Comparison of ENCODE assay signal across 8 cellular contexts in the genomic region with DNA sequence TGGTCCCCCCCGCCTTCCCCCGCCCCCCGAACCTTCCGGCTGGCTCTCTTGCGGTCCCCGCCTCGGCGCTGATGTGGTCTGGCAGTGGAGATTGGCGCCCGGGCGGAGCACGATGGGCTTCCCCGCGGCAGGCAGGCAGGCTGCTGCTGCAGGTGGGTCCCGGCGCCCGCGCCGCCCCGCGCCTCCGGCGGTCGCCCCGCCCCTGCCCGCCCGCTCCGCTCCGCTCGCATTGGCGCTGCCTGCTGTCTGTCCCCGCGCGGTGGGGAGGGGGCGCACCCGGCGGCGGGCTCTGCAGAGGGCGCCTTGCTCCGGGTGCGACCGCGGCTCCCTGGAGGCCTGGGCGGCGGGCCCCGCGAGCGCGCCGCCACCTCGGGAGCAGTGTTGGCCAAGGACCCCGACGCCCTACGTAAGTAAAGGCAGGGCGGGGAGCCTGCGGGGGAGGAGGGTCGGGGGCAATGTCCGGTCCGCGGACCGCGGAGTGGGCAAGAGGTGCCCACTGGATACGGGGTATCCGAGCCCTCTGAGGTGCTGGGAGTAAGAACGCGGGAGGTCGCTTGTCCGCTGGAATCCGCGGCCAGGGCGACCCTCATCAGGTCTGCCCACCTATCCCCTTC. TPM values are rescaled to one million over a fixed set of nuclear protein-coding genes. Genes with fewer than 3 reads are reported as not detected.
A peak's percentile ranks its signal among the peaks of the same experiment; 100 is the strongest.
DNase-seq lines count a peak whose midpoint lies in the region; ATAC-seq and TF ChIP-seq lines count a peak whose summit lies in the region.

A gene with protein sequence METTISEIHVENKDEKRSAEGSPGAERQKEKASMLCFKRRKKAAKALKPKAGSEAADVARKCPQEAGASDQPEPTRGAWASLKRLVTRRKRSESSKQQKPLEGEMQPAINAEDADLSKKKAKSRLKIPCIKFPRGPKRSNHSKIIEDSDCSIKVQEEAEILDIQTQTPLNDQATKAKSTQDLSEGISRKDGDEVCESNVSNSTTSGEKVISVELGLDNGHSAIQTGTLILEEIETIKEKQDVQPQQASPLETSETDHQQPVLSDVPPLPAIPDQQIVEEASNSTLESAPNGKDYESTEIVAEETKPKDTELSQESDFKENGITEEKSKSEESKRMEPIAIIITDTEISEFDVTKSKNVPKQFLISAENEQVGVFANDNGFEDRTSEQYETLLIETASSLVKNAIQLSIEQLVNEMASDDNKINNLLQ (plus strand): TSS at position 292 of the 614 bp plus-strand sequence. CDS start 2,896 bp downstream, outside the sequence.

- H3K27me3 ChIP-seq in BLaER1 (peaks cover 6% of the 10 kb centered on the region; the same call in 1 of the 2 replicates), heart right ventricle (peaks cover 0 to 19% (median 0%) of the 10 kb centered on the region in 7 donors), prostate gland (replicated peaks; ENCODE audit: insufficient read depth) (no peaks in the 10 kb centered on the region)

- peaks cover 47% of the 10 kb centered on the region for H4K20me1 ChIP-seq in BLaER1

- H3K27ac ChIP-seq in BLaER1 (no peak within 1 kb of the TSS), heart right ventricle (peak within 1 kb of the TSS in 6 of 10 donors; percentile 3 to 58 (median 26)), prostate gland (peak within 1 kb of the TSS; percentile 44 to 59)

- H3K4me3 ChIP-seq in BLaER1: peak within 1 kb of the TSS; percentile 66
- peak within 1 kb of the TSS; percentile 54 to 82 (median 77) for H3K4me3 ChIP-seq in heart right ventricle
- H3K4me3 ChIP-seq in prostate gland: peak within 1 kb of the TSS; percentile 63 to 67

- H3K36me3 ChIP-seq in BLaER1: peaks cover 18% of the 10 kb centered on the region
- H3K36me3 ChIP-seq in heart right ventricle: peaks cover 0 to 7% (median 0%) of the 10 kb centered on the region in 9 donors
- no peaks in the 10 kb centered on the region for H3K36me3 ChIP-seq in prostate gland

- peaks cover 47% of the 10 kb centered on the region for H3K4me1 Mint-ChIP-seq in activated naive CD4-positive, alpha-beta T cell treated with anti-CD3 and anti-CD28 coated beads, Interleukin-2, amount 50 U/mL, for 24 hours

- H3K9me3 Mint-ChIP-seq in activated naive CD4-positive, alpha-beta T cell treated with anti-CD3 and anti-CD28 coated beads, Interleukin-2, amount 50 U/mL, for 24 hours: no peaks in the 10 kb centered on the region

- peak within 1 kb of the TSS; percentile 94 for H3K4me3 Mint-ChIP-seq in activated naive CD4-positive, alpha-beta T cell treated with anti-CD3 and anti-CD28 coated beads, Interleukin-2, amount 50 U/mL, for 24 hours

- intact Hi-C loops in heart right ventricle (cut with DNase I): no loop called here
- intact Hi-C loops in prostate gland (cut with DNase I): no loop called here

- TF ChIP-seq CTCF in heart right ventricle (IDR thresholded peaks at IDR 0.05) (peak in 2 of 9 donors; percentile 2 to 12), prostate gland (IDR thresholded peaks at IDR 0.05) (peak in 1 of 4 experiments; percentile 17)

- H3K27me3 Mint-ChIP-seq in activated naive CD4-positive, alpha-beta T cell treated with anti-CD3 and anti-CD28 coated beads, Interleukin-2, amount 50 U/mL, for 24 hours: no peaks in the 10 kb centered on the region

- H3K9me3 ChIP-seq in BLaER1 (no peaks in the 10 kb centered on the region), heart right ventricle (no peaks in the 10 kb centered on the region), prostate gland (no peaks in the 10 kb centered on the region)

- ATAC-seq in GM19324 (IDR thresholded peaks at IDR 0.05; ENCODE audit: low FRiP score, unreplicated experiment) (peak; percentile 64), heart right ventricle (peak; percentile 80 to 91 (median 90))

- peaks cover 4% of the 10 kb centered on the region for H3K36me3 Mint-ChIP-seq in activated naive CD4-positive, alpha-beta T cell treated with anti-CD3 and anti-CD28 coated beads, Interleukin-2, amount 50 U/mL, for 24 hours

- DNase-seq in HPDE6-E6E7 (ENCODE audit: extremely low spot score): peak; percentile 32
- peak; percentile 43 to 76 for DNase-seq in SHP77 (lab: John Stamatoyannopoulos, UW)
- DNase-seq in heart right ventricle: peak; percentile 29 to 59
- peak; percentile 61 for DNase-seq in prostate gland (ENCODE audit: low spot score)
- DNase-seq in ureter (ENCODE audit: low spot score): peak; percentile 55

- TF ChIP-seq POLR2A in prostate gland (IDR thresholded peaks at IDR 0.05): no peak

- H3K4me2 ChIP-seq in BLaER1: peak within 1 kb of the TSS; percentile 86

- peak within 1 kb of the TSS; percentile 89 for H3K27ac Mint-ChIP-seq in activated naive CD4-positive, alpha-beta T cell treated with anti-CD3 and anti-CD28 coated beads, Interleukin-2, amount 50 U/mL, for 24 hours

- peak within 1 kb of the TSS; percentile 57 for H3K9ac ChIP-seq in BLaER1

- WGBS in heart right ventricle, 2 donors: 0% methylated on average over 68 to 71 of the region's 71 CpGs
- WGBS in prostate gland: under 1% methylated on average over 51 of the region's 71 CpGs

- H3K4me1 ChIP-seq in BLaER1 (peaks cover 14% of the 10 kb centered on the region), heart right ventricle (peaks cover 0 to 26% (median 7%) of the 10 kb centered on the region in 9 donors), prostate gland (replicated peaks) (peaks cover 4% of the 10 kb centered on the region)

RNA-seq across cellular contexts. Expression of the gene that starts here (rescaled TPM):
- total RNA-seq in heart right ventricle: under 1 TPM; 0.12 to 0.51 (median 0.20) TPM
- under 1 TPM; 0.07 to 0.09 TPM for polyA plus RNA-seq in heart right ventricle
- under 1 TPM; 0.51 to 0.82 TPM for total RNA-seq in prostate gland
- total RNA-seq in ureter: 0.96 TPM

Comparison
In these comparisons a context has a peak if more than half of its experiments do, and no peak if none do; other contexts are left out.
1. Peak in DNase-seq, ATAC-seq, H3K4me3 ChIP-seq and H3K27ac ChIP-seq in heart right ventricle; RNA of the gene not detected or under 1 TPM.
2. Peak in DNase-seq, H3K4me3 ChIP-seq and H3K27ac ChIP-seq in prostate gland; RNA of the gene not detected or under 1 TPM.
3. Peak in DNase-seq in ureter; RNA of the gene not detected or under 1 TPM.